In genomic region chr15:90558182-90558581, GRCh38 we compare ENCODE assay signal across 9 cellular contexts. TPM values are rescaled to one million over a fixed set of nuclear protein-coding genes. Genes with fewer than 3 reads are reported as not detected.
DNase-seq lines count a peak whose midpoint lies in the region; ATAC-seq and TF ChIP-seq lines count a peak whose summit lies in the region.
"Had no signal": no experiment of that assay in that cellular context is flagged by ENCODE, and none has a peak within 500 bp of the region (broad histone marks: within the 10 kb centered on the region; RNA-seq: fewer than 3 reads in every experiment).

No MANE protein-coding gene starts in this region.

- H3K27ac ChIP-seq in GM23248, result peak overlapping the region; percentile 91
- peak overlapping the region; percentile 72 for H3K27ac ChIP-seq in psoas muscle

- ATAC-seq in T-cell (replicated peaks in 1 of 4) (no peak), psoas muscle (peak in 3 of 4 donors; percentile 32 to 42 (median 38)), GM18861 (IDR thresholded peaks at IDR 0.05; ENCODE audit: unreplicated experiment) (no peak), GM19397 (IDR thresholded peaks at IDR 0.05; ENCODE audit: unreplicated experiment) (no peak), HG03139 (IDR thresholded peaks at IDR 0.05; ENCODE audit: unreplicated experiment) (no peak)

- H3K9me3 Mint-ChIP-seq in T-cell (no peaks in the 10 kb centered on the region), glutamatergic neuron (ENCODE audit: unreplicated experiment) (no peaks in the 10 kb centered on the region)

- H3K9me2 ChIP-seq in GM23248 (ENCODE audit: insufficient read depth), result no peaks in the 10 kb centered on the region

- H3K9ac ChIP-seq in GM23248, result peak overlapping the region; percentile 55

- no peaks in the 10 kb centered on the region for H4K20me1 ChIP-seq in GM23248 (ENCODE audit: insufficient read depth)

- H3K27me3 ChIP-seq in GM23248 (replicated peaks; ENCODE audit: insufficient read depth) (no peaks in the 10 kb centered on the region), psoas muscle (ENCODE audit: insufficient read depth in 3 of 3, low read length in 2 of 3) (no peaks in the 10 kb centered on the region)

- CTCF ChIA-PET in T-cell (lab: Charles Lee), result no interaction called here

- no peak for TF ChIP-seq CTCF in glutamatergic neuron (IDR thresholded peaks at IDR 0.05; ENCODE audit: partially characterized antibody, unreplicated experiment)
- TF ChIP-seq CTCF in psoas muscle (IDR thresholded peaks at IDR 0.05), result no peak

- in situ Hi-C loops in GM23248 (cut with MboI), result no loop called here

- POLR2A ChIA-PET in T-cell (lab: Charles Lee), result interaction anchor here in 1 of 2 donors (1.0 kb wide), 1 partner anchor 19 kb away, joined by 3 read pairs; no protein-coding TSS in a partner anchor

- no peak overlapping the region for H3K4me3 ChIP-seq in GM23248
- no peak overlapping the region for H3K4me3 ChIP-seq in psoas muscle

- peaks cover 71% of the 10 kb centered on the region for H3F3A ChIP-seq in GM23248 (ENCODE audit: insufficient read depth)

- peaks cover 63% of the 10 kb centered on the region for H3K79me2 ChIP-seq in GM23248 (ENCODE audit: insufficient read depth)

- H3K4me1 ChIP-seq in GM23248 (ENCODE audit: insufficient read depth), result peaks cover 63% of the 10 kb centered on the region
- peaks cover 58% of the 10 kb centered on the region for H3K4me1 ChIP-seq in psoas muscle

- H3K4me2 ChIP-seq in GM23248 (ENCODE audit: unreplicated experiment), result peak overlapping the region; percentile 38

- 6 to 8% methylated on average over 4 of the region's 4 CpGs for WGBS in GM23248 (ENCODE audit: low coverage in 1 of 2, low lambda C conversion rate in 2 of 2, missing lambda C conversion rate in 2 of 2), 2 experiments
- WGBS in psoas muscle, 3 donors, result 10 to 38% (median 14%) methylated on average over 4 of the region's 4 CpGs

- H3K36me3 ChIP-seq in GM23248 (ENCODE audit: low read depth) (no peaks in the 10 kb centered on the region), psoas muscle (ENCODE audit: insufficient read depth in 1 of 2, low read depth in 1 of 2) (no peaks in the 10 kb centered on the region)

- H3K27me3 Mint-ChIP-seq in T-cell (no peaks in the 10 kb centered on the region), glutamatergic neuron (ENCODE audit: unreplicated experiment) (peaks cover 2% of the 10 kb centered on the region)

- H3K27ac Mint-ChIP-seq in T-cell (peak overlapping the region; percentile 83), glutamatergic neuron (ENCODE audit: unreplicated experiment) (no peak overlapping the region)

- DNase-seq in GM23248 (peak; percentile 61), T-cell (no peak), glutamatergic neuron (no peak), psoas muscle (peak in 1 of 2 donors; percentile 19), hepatic stellate cell (ENCODE audit: low spot score) (no peak)
- DNase-seq: activated CD4-positive, alpha-beta T cell treated with anti-CD3 and anti-CD28 coated beads for 1 hour had no signal

- H3K9me3 ChIP-seq in GM23248 (ENCODE audit: low read depth), result no peaks in the 10 kb centered on the region
- no peaks in the 10 kb centered on the region for H3K9me3 ChIP-seq in psoas muscle

- H3K4me1 Mint-ChIP-seq in T-cell, result peaks cover 78 to 83% (median 78%) of the 10 kb centered on the region in 3 donors
- H3K4me1 Mint-ChIP-seq in glutamatergic neuron (ENCODE audit: low read depth, unreplicated experiment), result peaks cover 27% of the 10 kb centered on the region

- H3K4me3 Mint-ChIP-seq in T-cell (peak overlapping the region in 1 of 3 donors; percentile 49), glutamatergic neuron (ENCODE audit: unreplicated experiment) (peak overlapping the region; percentile 17)

- H3K36me3 Mint-ChIP-seq in T-cell (peaks cover 34% of the 10 kb centered on the region), glutamatergic neuron (ENCODE audit: unreplicated experiment) (peaks cover 5% of the 10 kb centered on the region)

- intact Hi-C loops in psoas muscle (cut with DNase I), result loop anchor here in 1 of 2 donors (5.0 kb wide), 1 partner anchor 39 kb away; no protein-coding TSS in a partner anchor

- H2AFZ ChIP-seq in GM23248, result no peak overlapping the region

RNA-seq across cellular contexts. Expression of gene CRTC3, which starts 28.5 kb away (rescaled TPM):
- total RNA-seq in GM23248 (2014; rRNA removed; shearing (Covaris generic)), result 15.7 and 18.6 TPM in 2 replicates
- 16.9 and 18.1 TPM in 2 replicates for polyA plus RNA-seq in GM23248 (2016; fragmentation: Nextera tagmentation; extraction: Ambion mirVana)
- 100 to 1,000 TPM in 1 of 5 donors, 10 to 100 TPM in 4; 88.3 to 119 (median 89.1) TPM for total RNA-seq in T-cell
- 50.1 TPM for total RNA-seq in glutamatergic neuron (ENCODE audit: unreplicated experiment)
- 10 to 100 TPM; 15.3 to 30.8 (median 17.8) TPM for total RNA-seq in psoas muscle
- polyA plus RNA-seq in psoas muscle, result 10 to 100 TPM in 1 of 3 donors, 1 to 10 TPM in 2; 6.9 to 13.5 (median 9.3) TPM

Comparison
In these comparisons a context has a peak if more than half of its experiments do, and no peak if none do; other contexts are left out.
1. ATAC-seq: peak in psoas muscle (3 of 4); none in T-cell (0 of 4), GM18861 (single experiment), GM19397 (single experiment) and HG03139 (single experiment).